13 cellular contexts compared by ENCODE assay signal in the genomic region with DNA sequence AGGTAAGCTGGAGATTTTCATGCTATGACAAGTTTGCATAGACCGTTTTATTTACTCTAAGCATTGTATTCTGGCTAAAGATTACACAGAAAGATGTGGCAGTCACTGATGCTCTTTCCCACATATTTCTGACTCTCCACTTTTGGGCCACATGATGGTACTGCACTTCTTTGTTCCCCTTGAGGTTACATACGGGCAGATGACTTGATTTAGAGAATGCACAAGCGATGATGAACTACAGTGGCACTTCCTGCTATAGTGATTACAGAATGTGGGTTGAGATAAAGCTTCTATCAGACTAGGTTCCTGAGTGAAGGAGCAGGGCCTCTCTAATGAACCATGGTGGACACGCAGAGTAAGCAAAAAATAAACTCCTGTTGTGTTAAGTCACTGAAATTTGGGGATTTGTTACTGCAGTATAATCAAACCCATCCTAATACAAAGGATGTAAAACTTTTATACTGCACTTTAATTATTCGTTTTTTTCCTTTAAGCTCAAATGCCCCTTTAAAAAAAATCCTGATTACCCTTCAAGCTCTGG.
DNase-seq lines count a peak whose midpoint lies in the region; FAIRE-seq and TF ChIP-seq lines count a peak whose summit lies in the region.
"Had no signal": no experiment of that assay in that cellular context is flagged by ENCODE, and none has a peak within 500 bp of the region (broad histone marks: within the 10 kb centered on the region; RNA-seq: fewer than 3 reads in every experiment).

No MANE protein-coding gene starts in this region.

- H3K27ac ChIP-seq in endothelial cell of umbilical vein (ENCODE audit: insufficient read depth, low read depth, low read length) (peak overlapping the region; percentile 67), testis (no peak overlapping the region)

- H3K79me2 ChIP-seq in endothelial cell of umbilical vein (ENCODE audit: control insufficient read depth, insufficient read depth, low read length) = no peaks in the 10 kb centered on the region

- H3K27me3 Mint-ChIP-seq in mesothelial cell of epicardium (ENCODE audit: low read depth) = no peaks in the 10 kb centered on the region

- TF ChIP-seq POLR2A in GM12891 (IDR thresholded peaks at IDR 0.05; ENCODE audit: low read depth, low read length) (no peak), endothelial cell of umbilical vein (IDR thresholded peaks at IDR 0.05; ENCODE audit: low read depth, low read length) (no peak), testis (IDR thresholded peaks at IDR 0.05) (no peak)

- H3K4me1 Mint-ChIP-seq in mesothelial cell of epicardium = peaks cover 8% of the 10 kb centered on the region

- TF ChIP-seq CTCF in endothelial cell of umbilical vein (IDR thresholded peaks at IDR 0.05; ENCODE audit: extremely low read depth in 1 of 2, insufficient read depth in 1 of 2, low read depth in 1 of 2, low read length in 2 of 2) = no peak
- no peak for TF ChIP-seq CTCF in testis (IDR thresholded peaks at IDR 0.05)
- TF ChIP-seq CTCF in mesothelial cell of epicardium (IDR thresholded peaks at IDR 0.05; ENCODE audit: unreplicated experiment) = no peak

- DNase-seq in GM12891 (ENCODE audit: insufficient read length, low spot score) = no peak
- DNase-seq in RCC 7860 (ENCODE audit: low spot score) = peak; percentile 90
- peak; percentile 74 for DNase-seq in endothelial cell of umbilical vein (ENCODE audit: low read depth, low spot score)
- peak; percentile 76 for DNase-seq in pulmonary artery endothelial cell (ENCODE audit: low read depth, low spot score)
- DNase-seq in testis = no peak
- no peak for DNase-seq in mesothelial cell of epicardium (ENCODE audit: low spot score in 2 of 2, unreplicated experiment in 2 of 2)
- no peak for DNase-seq in AG20443 (ENCODE audit: low spot score)
- DNase-seq in epidermal melanocyte (ENCODE audit: insufficient read length, low spot score) = no peak
- DNase-seq: activated T-cell treated with anti-CD3 and anti-CD28 coated beads for 4 hours; left colon; MG63; stimulated activated CD4-positive, alpha-beta T cell treated with anti-CD3 and anti-CD28 coated beads, Interleukin-4, amount 100 ng/mL, for 1 hour; T1000 had no signal

- BruUV-seq in endothelial cell of umbilical vein (replicated peaks; lab: Mats Ljungman, UMichigan) = no TSS peak

- CTCF ChIA-PET in endothelial cell of umbilical vein (lab: Charles Lee) = interaction anchor here (0.7 to 6.8 kb wide), 14 partner anchors 9 to 722 kb away, joined by 3 to 148 read pairs (median 5); no protein-coding TSS in a partner anchor

- H3K9me1 ChIP-seq in endothelial cell of umbilical vein (replicated peaks; ENCODE audit: control insufficient read depth, extremely low read depth, insufficient read depth, low read length) = no peaks in the 10 kb centered on the region

- no peak overlapping the region for H3K9ac ChIP-seq in endothelial cell of umbilical vein (replicated peaks; ENCODE audit: extremely low read depth, insufficient read depth, low read length)

- dilution Hi-C loops in endothelial cell of umbilical vein (cut with MboI; ENCODE audit: extremely low pct_ligation_motif_present, low sequenced_read_pairs) = no loop called here

- peaks cover 37% of the 10 kb centered on the region for H3K4me1 ChIP-seq in endothelial cell of umbilical vein (ENCODE audit: control insufficient read depth, extremely low read depth, insufficient read depth, low read length)
- H3K4me1 ChIP-seq in testis = no peaks in the 10 kb centered on the region

- H3K36me3 ChIP-seq in endothelial cell of umbilical vein (ENCODE audit: control insufficient read depth in 2 of 2, extremely low read depth in 1 of 2, insufficient read depth in 2 of 2, low read length in 2 of 2) (no peaks in the 10 kb centered on the region), testis (ENCODE audit: low read depth, missing control alignments) (no peaks in the 10 kb centered on the region)
- H3K36me3 ChIP-seq: MG63 had no signal

- POLR2A ChIA-PET in endothelial cell of umbilical vein (lab: Charles Lee) = interaction anchor here (0.6 kb wide), 1 partner anchor 9 kb away, joined by 3 read pairs; no protein-coding TSS in a partner anchor

- no peak overlapping the region for H3K4me3 Mint-ChIP-seq in mesothelial cell of epicardium

- peaks cover 4% of the 10 kb centered on the region for H3K9me3 Mint-ChIP-seq in mesothelial cell of epicardium

- H3K36me3 Mint-ChIP-seq in mesothelial cell of epicardium = no peaks in the 10 kb centered on the region

- H3K27ac Mint-ChIP-seq in mesothelial cell of epicardium = no peak overlapping the region

- no peak overlapping the region for H3K4me3 ChIP-seq in endothelial cell of umbilical vein (replicated peaks in 1 of 3; ENCODE audit: insufficient read depth in 1 of 3, low read depth in 1 of 3, low read length in 3 of 3)
- no peak overlapping the region for H3K4me3 ChIP-seq in testis
- H3K4me3 ChIP-seq: MG63 had no signal

- H3K9me3 ChIP-seq in endothelial cell of umbilical vein (replicated peaks; ENCODE audit: control insufficient read depth, insufficient read depth, low read length) (no peaks in the 10 kb centered on the region), testis (no peaks in the 10 kb centered on the region)
- H3K9me3 ChIP-seq: MG63 had no signal

- no peaks in the 10 kb centered on the region for H3K27me3 ChIP-seq in endothelial cell of umbilical vein (ENCODE audit: control insufficient read depth in 2 of 2, insufficient read depth in 2 of 2, low read length in 2 of 2)
- no peaks in the 10 kb centered on the region for H3K27me3 ChIP-seq in testis
- H3K27me3 ChIP-seq: MG63 had no signal

- peak overlapping the region; percentile 44 for H3K4me2 ChIP-seq in endothelial cell of umbilical vein (ENCODE audit: insufficient read depth, low read length)

- H4K20me1 ChIP-seq in endothelial cell of umbilical vein (replicated peaks; ENCODE audit: control insufficient read depth, extremely low read depth, insufficient read depth, low read length) = no peaks in the 10 kb centered on the region

- no peak overlapping the region for H2AFZ ChIP-seq in endothelial cell of umbilical vein (ENCODE audit: low read depth, low read length)

- intact Hi-C loops in endothelial cell of umbilical vein (cut with micrococcal nuclease) = loop anchor here (1.0 to 2.0 kb wide), 3 partner anchors 35 to 83 kb away; no protein-coding TSS in a partner anchor
- intact Hi-C loops in testis (cut with DNase I; ENCODE audit: low total_unique reads) = no loop called here

- WGBS in testis, 2 donors = 89% methylated on average over 5 of the region's 5 CpGs

- peak; percentile 20 for FAIRE-seq in GM12891 (lab: Jason Lieb, UNC)
- FAIRE-seq in RCC 7860 (lab: Jason Lieb, UNC) = peak; percentile 85
- FAIRE-seq in endothelial cell of umbilical vein (lab: Jason Lieb, UNC) = peak; percentile 52

TF ChIP-seq in GM12891, 5 proteins besides CTCF, POLR2A, EP300 and RAD21:
- TF ChIP-seq POLR2AphosphoS5 (IDR thresholded peaks at IDR 0.05; ENCODE audit: low read depth, low read length) (no peak), SPI1 (IDR thresholded peaks at IDR 0.05; ENCODE audit: low read depth, low read length) (no peak), PAX5 (IDR thresholded peaks at IDR 0.05; ENCODE audit: insufficient read depth, low read length, severe bottlenecking) (no peak), POU2F2 (IDR thresholded peaks at IDR 0.05; ENCODE audit: low read depth, low read length) (no peak), TAF1 (IDR thresholded peaks at IDR 0.05; ENCODE audit: low read depth, low read length) (no peak)

TF ChIP-seq in endothelial cell of umbilical vein, 7 proteins besides CTCF, POLR2A, EP300 and RAD21:
- TF ChIP-seq EZH2 (IDR thresholded peaks at IDR 0.05; ENCODE audit: borderline replicate concordance, low read depth, low read length, severe bottlenecking) = no peak
- TF ChIP-seq MYC (IDR thresholded peaks at IDR 0.05; ENCODE audit: low read depth, low read length) = no peak
- TF ChIP-seq FOS (IDR thresholded peaks at IDR 0.05; ENCODE audit: borderline replicate concordance, insufficient read depth, low read length) = peak; percentile 60
- peak; percentile 73 for TF ChIP-seq JUN (IDR thresholded peaks at IDR 0.05; ENCODE audit: borderline replicate concordance, insufficient read depth, insufficient read length, low read depth)
- TF ChIP-seq GATA2 (IDR thresholded peaks at IDR 0.05; ENCODE audit: insufficient read depth, insufficient read length, low read depth, low read length) = peak; percentile 77
- peak; percentile 50 for TF ChIP-seq POLR2AphosphoS5 (IDR thresholded peaks at IDR 0.05; ENCODE audit: insufficient read depth, low read depth, low read length)
- TF ChIP-seq, protein P1, sequence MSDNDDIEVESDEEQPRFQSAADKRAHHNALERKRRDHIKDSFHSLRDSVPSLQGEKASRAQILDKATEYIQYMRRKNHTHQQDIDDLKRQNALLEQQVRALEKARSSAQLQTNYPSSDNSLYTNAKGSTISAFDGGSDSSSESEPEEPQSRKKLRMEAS (IDR thresholded peaks at IDR 0.05; ENCODE audit: insufficient read depth, insufficient read length) = peak; percentile 9

Comparison
In these comparisons a context has a peak if more than half of its experiments do, and no peak if none do; other contexts are left out.
1. DNase-seq: peak in RCC 7860 (single experiment), endothelial cell of umbilical vein (single experiment) and pulmonary artery endothelial cell (single experiment); none in GM12891 (single experiment), testis (single experiment), mesothelial cell of epicardium (0 of 2), AG20443 (single experiment) and epidermal melanocyte (single experiment).